Comparison of ENCODE assay signal across 9 cellular contexts in genomic region chr6:31540640-31541039, GRCh38. TPM values are rescaled to one million over a fixed set of nuclear protein-coding genes. Genes with fewer than 3 reads are reported as not detected.
DNase-seq lines count a peak whose midpoint lies in the region; ATAC-seq and TF ChIP-seq lines count a peak whose summit lies in the region.
"Had no signal": no experiment of that assay in that cellular context is flagged by ENCODE, and none has a peak within 500 bp of the region (broad histone marks: within the 10 kb centered on the region; RNA-seq: fewer than 3 reads in every experiment).

No MANE protein-coding gene starts in this region.

- peak overlapping the region; percentile 79 for H3K9ac ChIP-seq in SU-DHL-6 (ENCODE audit: low read length)

- peaks cover 62% of the 10 kb centered on the region for H3K79me2 ChIP-seq in SU-DHL-6 (ENCODE audit: insufficient read depth, low read length)

- ATAC-seq in psoas muscle = no peak

- H3K27ac ChIP-seq in SU-DHL-6 (ENCODE audit: low read depth, low read length) = peak overlapping the region; percentile 83
- H3K27ac ChIP-seq in psoas muscle = peak overlapping the region; percentile 92

- H4K20me1 ChIP-seq in SU-DHL-6 (ENCODE audit: low read depth, low read length) = peaks cover 44% of the 10 kb centered on the region

- no peak overlapping the region for H2AFZ ChIP-seq in SU-DHL-6 (ENCODE audit: low read depth, low read length, severe bottlenecking)

- no peak for DNase-seq in GM06990 (ENCODE audit: extremely low read depth, insufficient read length)
- DNase-seq in fibroblast of pulmonary artery (ENCODE audit: low read depth) = no peak
- no peak for DNase-seq in psoas muscle
- DNase-seq in HK-2 (ENCODE audit: unreplicated experiment) = no peak
- DNase-seq in stimulated activated CD4-positive, alpha-beta T cell treated with anti-CD3 and anti-CD28 coated beads, Interleukin-4, amount 100 ng/mL, for 1 hour = no peak
- DNase-seq in amniotic stem cell (lab: John Stamatoyannopoulos, UW) = no peak
- no peak for DNase-seq in AG08396 (ENCODE audit: low spot score)

- peak overlapping the region; percentile 83 for H3K4me2 ChIP-seq in SU-DHL-6 (ENCODE audit: low read depth, low read length, poor library complexity, severe bottlenecking)

- H3K27me3 ChIP-seq in GM06990 (replicated peaks; ENCODE audit: control insufficient read depth, insufficient read depth, low read length) (no peaks in the 10 kb centered on the region), SU-DHL-6 (ENCODE audit: low read length) (no peaks in the 10 kb centered on the region), psoas muscle (ENCODE audit: insufficient read depth in 3 of 3, low read length in 2 of 3) (no peaks in the 10 kb centered on the region)

- 15 to 19% (median 16%) methylated on average over 4 of the region's 4 CpGs for WGBS in psoas muscle, 3 donors

- peaks cover 44% of the 10 kb centered on the region for H3F3A ChIP-seq in SU-DHL-6 (ENCODE audit: insufficient read depth)

- TF ChIP-seq CTCF in GM06990 (IDR thresholded peaks at IDR 0.05; ENCODE audit: insufficient read depth, low read length, poor library complexity, severe bottlenecking) = no peak
- TF ChIP-seq CTCF in SU-DHL-6 (IDR thresholded peaks at IDR 0.05; ENCODE audit: insufficient read depth, low read length, poor library complexity, severe bottlenecking) = no peak
- TF ChIP-seq CTCF in fibroblast of pulmonary artery (IDR thresholded peaks at IDR 0.05; ENCODE audit: low read length, missing control alignments) = no peak
- TF ChIP-seq CTCF in psoas muscle (IDR thresholded peaks at IDR 0.05) = no peak

- H3K9me3 ChIP-seq in SU-DHL-6 (ENCODE audit: insufficient read depth, low read length) (no peaks in the 10 kb centered on the region), psoas muscle (no peaks in the 10 kb centered on the region)

- H3K4me1 ChIP-seq in psoas muscle = peaks cover 29% of the 10 kb centered on the region

- H3K9me2 ChIP-seq in SU-DHL-6 (replicated peaks; ENCODE audit: insufficient read depth, low read length) = no peaks in the 10 kb centered on the region

- intact Hi-C loops in psoas muscle (cut with DNase I) = loop anchor here (5.0 to 10.0 kb wide), 4 partner anchors 43 to 424 kb away; partner anchors contain the start of genes EHMT2 (in 1 of the 2) and MICB (in 1 of the 2)

- H3K36me3 ChIP-seq in GM06990 (ENCODE audit: control insufficient read depth, insufficient read depth, low read length) (peaks cover 24% of the 10 kb centered on the region), SU-DHL-6 (ENCODE audit: low read length) (peaks cover 50% of the 10 kb centered on the region), psoas muscle (ENCODE audit: insufficient read depth in 1 of 2, low read depth in 1 of 2) (peaks cover 26 to 48% of the 10 kb centered on the region in 2 donors)

- H3K4me3 ChIP-seq in GM06990 (replicated peaks; ENCODE audit: low read depth, low read length) (peak overlapping the region; percentile 95), SU-DHL-6 (ENCODE audit: insufficient read depth, low read length, poor library complexity, severe bottlenecking) (peak overlapping the region; percentile 66), fibroblast of pulmonary artery (replicated peaks; ENCODE audit: low read depth, low read length) (peak overlapping the region; percentile 68), psoas muscle (peak overlapping the region; percentile 88)

RNA-seq across cellular contexts. Expression of gene DDX39B, which starts 1.2 kb away (rescaled TPM):
- 100 to 1,000 TPM; 141 to 186 (median 165) TPM for total RNA-seq in psoas muscle
- polyA plus RNA-seq in psoas muscle = 100 to 1,000 TPM; 128 to 174 (median 134) TPM

RNA-seq across cellular contexts. Expression of gene ATP6V1G2, which starts 5.8 kb away (rescaled TPM):
- total RNA-seq in psoas muscle = 1 to 10 TPM in 2 of 4 donors, under 1 TPM in 2; 0.66 to 2.8 (median 0.94) TPM
- 1 to 10 TPM in 2 of 3 donors, under 1 TPM in 1; 0.95 to 4.7 (median 1.7) TPM for polyA plus RNA-seq in psoas muscle

RNA-seq across cellular contexts. Expression of gene NFKBIL1, which starts 6.8 kb away (rescaled TPM):
- 10 to 100 TPM; 13.7 to 19.1 (median 15.4) TPM for total RNA-seq in psoas muscle
- 10 to 100 TPM; 20.8 to 29.3 (median 21.6) TPM for polyA plus RNA-seq in psoas muscle

RNA-seq across cellular contexts. Expression of gene MCCD1, which starts 11.9 kb away (rescaled TPM):
- not detected for total RNA-seq in psoas muscle
- polyA plus RNA-seq in psoas muscle = not detected
- total RNA-seq: T-helper 1 cell treated with Interleukin-12 subunit alpha and Interleukin-12 subunit beta and Interleukin-4 antibody, amounts not matched to agents 30 ng/mL and 1 ng/mL, for 36 hours had no signal

RNA-seq across cellular contexts. Expression of gene LTA, which starts 31.4 kb away (rescaled TPM):
- total RNA-seq in psoas muscle = not detected
- polyA plus RNA-seq in psoas muscle = under 1 TPM in 2 of 3 donors, not detected in 1; 0.05 to 0.10 TPM
